Comparison of ENCODE assay signal across 15 cellular contexts in the genomic region with DNA sequence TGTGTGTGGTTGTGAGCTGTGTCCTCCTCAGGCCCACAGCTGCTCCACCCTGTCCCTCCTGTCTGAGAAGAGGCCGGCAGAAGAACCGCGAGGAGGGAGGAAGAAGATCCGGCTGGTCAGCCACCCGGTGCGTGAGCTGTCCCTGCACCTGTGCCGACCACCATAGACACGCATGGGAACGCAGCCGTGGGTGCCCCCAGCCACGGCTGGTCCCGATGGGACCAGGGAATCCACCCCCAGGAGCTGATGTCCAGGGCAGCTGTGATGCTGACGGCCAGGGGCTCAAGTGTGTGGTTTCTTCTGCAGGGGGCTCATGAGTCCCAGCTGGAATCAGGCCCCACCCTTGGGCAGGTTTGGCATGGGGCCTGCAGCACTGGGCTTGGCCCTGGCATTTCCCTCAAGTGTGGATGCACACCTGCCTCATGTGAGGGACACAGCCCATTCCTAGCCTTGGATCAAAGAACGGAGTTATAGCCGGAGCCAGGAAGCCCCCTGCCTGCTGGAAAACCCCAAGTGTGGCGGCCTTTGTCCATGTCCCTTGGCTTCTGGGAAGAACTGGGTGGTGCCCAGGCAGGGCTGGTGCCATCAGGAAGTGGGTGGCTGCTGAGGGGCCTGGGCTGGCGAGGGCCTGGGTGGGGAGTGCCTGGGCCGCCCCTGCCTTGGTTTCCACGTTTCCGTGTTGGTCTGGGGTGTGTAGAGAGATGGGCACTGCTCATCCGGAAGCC. TPM values are rescaled to one million over a fixed set of nuclear protein-coding genes. Genes with fewer than 3 reads are reported as not detected.
DNase-seq lines count a peak whose midpoint lies in the region; ATAC-seq and TF ChIP-seq lines count a peak whose summit lies in the region.
"Had no signal": no experiment of that assay in that cellular context is flagged by ENCODE, and none has a peak within 500 bp of the region (broad histone marks: within the 10 kb centered on the region; RNA-seq: fewer than 3 reads in every experiment).

No MANE protein-coding gene starts in this region.

- POLR2A ChIA-PET in HCT116 (lab: Charles Lee): interaction anchor here (1.8 kb wide), 1 partner anchor 10 kb away, joined by 7 read pairs; no protein-coding TSS in a partner anchor

- H3K36me3 ChIP-seq in HCT116 (ENCODE audit: control insufficient read depth in 1 of 2, insufficient read depth in 2 of 2, low read length in 2 of 2): peaks cover 0 to 8% of the 10 kb centered on the region in 2 experiments; a peak in 1 of 4 replicates

- no peak overlapping the region for H3K9ac ChIP-seq in HCT116 (ENCODE audit: low read length)
- H3K9ac ChIP-seq: GM23248, SK-N-SH had no signal

- no peak for TF ChIP-seq POLR2A in HCT116 (IDR thresholded peaks at IDR 0.05; ENCODE audit: borderline replicate concordance, extremely low read depth, insufficient read depth, insufficient read length)

- peak overlapping the region; percentile 59; the same call in 1 of the 2 replicates for H3K27ac ChIP-seq in HCT116 (ENCODE audit: low read depth, low read length)
- H3K27ac ChIP-seq: foreskin keratinocyte, GM23248 had no signal

- no peak for DNase-seq in HCT116 (ENCODE audit: low read depth, low spot score)
- no peak for DNase-seq in neural crest cell (ENCODE audit: low read depth, low spot score)
- DNase-seq: activated CD4-positive, alpha-beta T cell treated with anti-CD3 and anti-CD28 coated beads for 4 hours; activated naive CD4-positive, alpha-beta T cell; foreskin keratinocyte; NCI-H1436 treated with DMSO at 0.1 percent for 48 hours; NCI-H69; SK-N-SH; stimulated activated CD4-positive, alpha-beta T cell treated with anti-CD3 and anti-CD28 coated beads, Interleukin-1b, Interleukin-23, amount 100 ng/mL, for 48 hours; stimulated activated naive CD4-positive, alpha-beta T cell treated with Interleukin-2 at 50 U/mL for 16 hours had no signal

- H3K36me3 Mint-ChIP-seq in activated T-helper 17 cell treated with anti-CD3 and anti-CD28 coated beads, Interleukin-2, amount 50 U/mL, for 72 hours (ENCODE audit: low read depth): peaks cover 16% of the 10 kb centered on the region
- peaks cover 5% of the 10 kb centered on the region for H3K36me3 Mint-ChIP-seq in neural crest cell (ENCODE audit: low read depth)

- no peaks in the 10 kb centered on the region for H3K27me3 ChIP-seq in HCT116 (ENCODE audit: insufficient read depth, low read length)
- H3K27me3 ChIP-seq: foreskin keratinocyte had no signal

- no peak overlapping the region for H3K4me2 ChIP-seq in HCT116 (ENCODE audit: low read length)
- H3K4me2 ChIP-seq: SK-N-SH had no signal

- H3K4me1 Mint-ChIP-seq in activated T-helper 17 cell treated with anti-CD3 and anti-CD28 coated beads, Interleukin-2, amount 50 U/mL, for 72 hours: peaks cover 4% of the 10 kb centered on the region
- peaks cover 1% of the 10 kb centered on the region for H3K4me1 Mint-ChIP-seq in neural crest cell

- H4K20me1 ChIP-seq in HCT116 (ENCODE audit: insufficient read depth): no peaks in the 10 kb centered on the region

- no peaks in the 10 kb centered on the region; the same call in 1 of the 2 replicates for H3K79me2 ChIP-seq in HCT116 (ENCODE audit: insufficient read depth, low read length)

- no peak for TF ChIP-seq RAD21 in HCT116 (IDR thresholded peaks at IDR 0.05; ENCODE audit: low read depth)

- TF ChIP-seq CTCF in HCT116 (IDR thresholded peaks at IDR 0.05 in 2 of 3, conservative IDR thresholded peaks at IDR 0.05 in 1 of 3; ENCODE audit: borderline replicate concordance in 1 of 3, insufficient read depth in 1 of 3, low read depth in 2 of 3, low read length in 2 of 3): no peak
- TF ChIP-seq CTCF in neural crest cell (conservative IDR thresholded peaks at IDR 0.05): no peak

- RAD21 ChIA-PET in HCT116 (lab: Charles Lee; ENCODE audit: low non-redundant PET in 1 of 2, low total read pairs in 2 of 2, uncharacterized antibody in 2 of 2, unreplicated experiment in 2 of 2): no interaction called here

- H3K4me3 Mint-ChIP-seq in activated T-helper 17 cell treated with anti-CD3 and anti-CD28 coated beads, Interleukin-2, amount 50 U/mL, for 72 hours: no peak overlapping the region
- peak overlapping the region; percentile 74 for H3K4me3 Mint-ChIP-seq in neural crest cell

- H3K9me2 ChIP-seq in HCT116 (ENCODE audit: insufficient read depth): no peaks in the 10 kb centered on the region
- H3K9me2 ChIP-seq: SK-N-SH had no signal

- CTCF ChIA-PET in HCT116 (lab: Charles Lee): no interaction called here

- H3K27me3 Mint-ChIP-seq in activated T-helper 17 cell treated with anti-CD3 and anti-CD28 coated beads, Interleukin-2, amount 50 U/mL, for 72 hours: no peaks in the 10 kb centered on the region
- H3K27me3 Mint-ChIP-seq in neural crest cell (ENCODE audit: low read depth): peaks cover 6% of the 10 kb centered on the region

- BruUV-seq in HCT116 (replicated peaks; lab: Mats Ljungman, UMichigan): no TSS peak

- ATAC-seq in HCT116 (no peak), HG03175 (IDR thresholded peaks at IDR 0.05; ENCODE audit: unreplicated experiment) (no peak), GM21576 (IDR thresholded peaks at IDR 0.05; ENCODE audit: unreplicated experiment) (no peak), GM18873 (IDR thresholded peaks at IDR 0.05; ENCODE audit: low FRiP score, unreplicated experiment) (no peak)
- ATAC-seq in activated T-helper 17 cell treated with anti-CD3 and anti-CD28 coated beads, Interleukin-2, amount 50 U/mL, for 72 hours (replicated peaks): no peak
- ATAC-seq: foreskin keratinocyte had no signal

- no peak overlapping the region for H3K4me3 ChIP-seq in HCT116 (replicated peaks in 1 of 2; ENCODE audit: low read depth in 1 of 2, low read length in 2 of 2)
- H3K4me3 ChIP-seq: GM23248 had no signal

- H2AFZ ChIP-seq in HCT116 (ENCODE audit: low read depth, low read length, poor library complexity, severe bottlenecking): no peak overlapping the region
- H2AFZ ChIP-seq: GM23248 had no signal

- peak overlapping the region; percentile 38 for H3K27ac Mint-ChIP-seq in activated T-helper 17 cell treated with anti-CD3 and anti-CD28 coated beads, Interleukin-2, amount 50 U/mL, for 72 hours
- H3K27ac Mint-ChIP-seq in neural crest cell (ENCODE audit: unreplicated experiment): no peak overlapping the region

- no peaks in the 10 kb centered on the region for H3K9me3 Mint-ChIP-seq in activated T-helper 17 cell treated with anti-CD3 and anti-CD28 coated beads, Interleukin-2, amount 50 U/mL, for 72 hours
- H3K9me3 Mint-ChIP-seq in neural crest cell: no peaks in the 10 kb centered on the region

- intact Hi-C loops in HCT116 (cut with micrococcal nuclease): no loop called here

- peaks cover 21 to 65% of the 10 kb centered on the region in 2 experiments for H3K4me1 ChIP-seq in HCT116 (ENCODE audit: control insufficient read depth in 1 of 2, insufficient read depth in 2 of 2, low read length in 2 of 2)

- H3K9me3 ChIP-seq in HCT116 (ENCODE audit: control insufficient read depth in 1 of 2, insufficient read depth in 1 of 2, low read depth in 1 of 2, low read length in 2 of 2): no peaks in the 10 kb centered on the region
- H3K9me3 ChIP-seq: SK-N-SH had no signal

TF ChIP-seq in HCT116, 20 proteins besides CTCF, POLR2A, EP300 and RAD21 (continues in another document):
- no peak for TF ChIP-seq SIN3A (IDR thresholded peaks at IDR 0.05; ENCODE audit: low read depth)
- TF ChIP-seq FOSL1 (IDR thresholded peaks at IDR 0.05; ENCODE audit: low read depth): no peak
- TF ChIP-seq SRF (IDR thresholded peaks at IDR 0.05; ENCODE audit: low read depth): no peak
- no peak for TF ChIP-seq ZNF274 (IDR thresholded peaks at IDR 0.05; ENCODE audit: low read depth, low read length)
- TF ChIP-seq YY1 (IDR thresholded peaks at IDR 0.05; ENCODE audit: extremely low read depth, insufficient replicate concordance, low read depth, low read length): no peak
- TF ChIP-seq, protein P1, sequence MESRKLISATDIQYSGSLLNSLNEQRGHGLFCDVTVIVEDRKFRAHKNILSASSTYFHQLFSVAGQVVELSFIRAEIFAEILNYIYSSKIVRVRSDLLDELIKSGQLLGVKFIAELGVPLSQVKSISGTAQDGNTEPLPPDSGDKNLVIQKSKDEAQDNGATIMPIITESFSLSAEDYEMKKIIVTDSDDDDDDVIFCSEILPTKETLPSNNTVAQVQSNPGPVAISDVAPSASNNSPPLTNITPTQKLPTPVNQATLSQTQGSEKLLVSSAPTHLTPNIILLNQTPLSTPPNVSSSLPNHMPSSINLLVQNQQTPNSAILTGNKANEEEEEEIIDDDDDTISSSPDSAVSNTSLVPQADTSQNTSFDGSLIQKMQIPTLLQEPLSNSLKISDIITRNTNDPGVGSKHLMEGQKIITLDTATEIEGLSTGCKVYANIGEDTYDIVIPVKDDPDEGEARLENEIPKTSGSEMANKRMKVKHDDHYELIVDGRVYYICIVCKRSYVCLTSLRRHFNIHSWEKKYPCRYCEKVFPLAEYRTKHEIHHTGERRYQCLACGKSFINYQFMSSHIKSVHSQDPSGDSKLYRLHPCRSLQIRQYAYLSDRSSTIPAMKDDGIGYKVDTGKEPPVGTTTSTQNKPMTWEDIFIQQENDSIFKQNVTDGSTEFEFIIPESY (IDR thresholded peaks at IDR 0.05; ENCODE audit: extremely low read depth, insufficient replicate concordance, low read length): no peak
- TF ChIP-seq EZH2phosphoT487 (IDR thresholded peaks at IDR 0.05; ENCODE audit: borderline replicate concordance): no peak
- no peak for TF ChIP-seq CBX3 (IDR thresholded peaks at IDR 0.05; ENCODE audit: low read depth)
- TF ChIP-seq JUND (IDR thresholded peaks at IDR 0.05): no peak

RNA-seq across cellular contexts. Expression of a gene that starts 4.6 kb away (rescaled TPM):
- total RNA-seq in HCT116 (2021; ENCODE audit: unreplicated experiment) (147 TPM), neural crest cell (not detected in 2 replicates)
- 342 and 380 TPM in 2 replicates for polyA plus RNA-seq in HCT116 (2012)
- total RNA-seq in activated T-helper 17 cell treated with anti-CD3 and anti-CD28 coated beads, Interleukin-2, amount 50 U/mL, for 72 hours: not detected

RNA-seq across cellular contexts. Expression of a gene that starts 15.9 kb away (rescaled TPM):
- total RNA-seq in HCT116 (2021; ENCODE audit: unreplicated experiment): 53.7 TPM
- polyA plus RNA-seq in HCT116 (2012): 36.3 and 39.8 TPM in 2 replicates
- total RNA-seq in activated T-helper 17 cell treated with anti-CD3 and anti-CD28 coated beads, Interleukin-2, amount 50 U/mL, for 72 hours: 10 to 100 TPM; 43.8 to 55.8 TPM
- 41.0 and 42.1 TPM in 2 replicates for total RNA-seq in neural crest cell

RNA-seq across cellular contexts. Expression of a gene that starts 16.0 kb away (rescaled TPM):
- total RNA-seq in HCT116 (2021; ENCODE audit: unreplicated experiment) (30.6 TPM), neural crest cell (31.3 and 32.1 TPM in 2 replicates)
- polyA plus RNA-seq in HCT116 (2012): 18.5 and 21.0 TPM in 2 replicates
- total RNA-seq in activated T-helper 17 cell treated with anti-CD3 and anti-CD28 coated beads, Interleukin-2, amount 50 U/mL, for 72 hours: 10 to 100 TPM; 18.3 to 24.7 TPM

RNA-seq across cellular contexts. Expression of a gene that starts 33.8 kb away (rescaled TPM):
- total RNA-seq in HCT116 (2021; ENCODE audit: unreplicated experiment) (58.0 TPM), neural crest cell (46.7 and 48.4 TPM in 2 replicates)
- polyA plus RNA-seq in HCT116 (2012): 24.9 and 26.1 TPM in 2 replicates
- total RNA-seq in activated T-helper 17 cell treated with anti-CD3 and anti-CD28 coated beads, Interleukin-2, amount 50 U/mL, for 72 hours: 10 to 100 TPM; 41.8 to 51.8 TPM

RNA-seq across cellular contexts. Expression of a gene that starts 38.6 kb away (rescaled TPM):
- 138 TPM for total RNA-seq in HCT116 (2021; ENCODE audit: unreplicated experiment)
- polyA plus RNA-seq in HCT116 (2012): 76.1 and 97.1 TPM in 2 replicates
- total RNA-seq in activated T-helper 17 cell treated with anti-CD3 and anti-CD28 coated beads, Interleukin-2, amount 50 U/mL, for 72 hours: 10 to 100 TPM; 15.1 to 24.7 TPM
- total RNA-seq in neural crest cell: 96.4 and 101 TPM in 2 replicates

Comparison
In these comparisons a context has a peak if more than half of its experiments do, and no peak if none do; other contexts are left out.
1. RNA of a gene that starts 4.6 kb away (total RNA-seq): 147 TPM in HCT116 (single experiment); not detected in activated T-helper 17 cell treated with anti-CD3 and anti-CD28 coated beads, Interleukin-2, amount 50 U/mL, for 72 hours and not detected in neural crest cell; every median in the first group is over 100 times any median in the second.